ENCODE assay signal across 1 cellular context in genomic region chr14:49619273-49619672, GRCh38.
TF ChIP-seq lines count a peak whose summit lies in the region.

No MANE protein-coding gene starts in this region.

TF ChIP-seq in HepG2, 621 proteins besides CTCF, POLR2A, EP300 and RAD21:
- 0 out of 2 replicates have a peak, but pooled peaks have one; percentile 28 for TF ChIP-seq SP2 (CRISPR knock-in tag; IDR thresholded peaks at IDR 0.05)
